In genomic region chr7:2431260-2431867, GRCh38 we compare ENCODE assay signal across 8 cellular contexts. TPM values are rescaled to one million over a fixed set of nuclear protein-coding genes. Genes with fewer than 3 reads are reported as not detected.
A peak's percentile ranks its signal among the peaks of the same experiment; 100 is the strongest.
DNase-seq lines count a peak whose midpoint lies in the region; ATAC-seq and TF ChIP-seq lines count a peak whose summit lies in the region.

No MANE protein-coding gene starts in this region.

- intact Hi-C loops in Right ventricle myocardium inferior (cut with DNase I), result no loop called here
- intact Hi-C loops in left ventricle myocardium inferior (cut with micrococcal nuclease), result no loop called here

- H3K36me3 ChIP-seq in left ventricle myocardium inferior, result peaks cover 36% of the 10 kb centered on the region

- CTCF ChIA-PET in WTC11 (lab: Charles Lee), result interaction anchor here (0.5 to 2.3 kb wide), 39 partner anchors 9 to 356 kb away, joined by 3 to 35 read pairs (median 4); partner anchors contain the start of genes BRAT1 and CHST12

- H3K4me1 Mint-ChIP-seq in WTC11, result no peaks in the 10 kb centered on the region

- ATAC-seq in Right ventricle myocardium inferior (no peak), WTC11 (peak; percentile 97)
- peak; percentile 49 for ATAC-seq in stimulated activated naive CD8-positive, alpha-beta T cell treated with anti-CD3 and anti-CD28 coated beads, Interleukin-15, Interleukin-2, amounts not matched to agents 100 U/mL and 50 U/mL, for 24 hours

- H3K36me3 Mint-ChIP-seq in WTC11, result peaks cover 12% of the 10 kb centered on the region

- DNase-seq in Right ventricle myocardium inferior (ENCODE audit: missing footprints) (peak; percentile 26), left ventricle myocardium inferior (no peak), WTC11 (ENCODE audit: low spot score) (peak; percentile 66), fibroblast of mammary gland (ENCODE audit: low read depth) (no peak), NCI-H128 (lab: John Stamatoyannopoulos, UW; ENCODE audit: unreplicated experiment) (no peak), occipital lobe (lab: John Stamatoyannopoulos, UW) (no peak), hepatic stellate cell (ENCODE audit: low spot score) (no peak)
- peak; percentile 61 for DNase-seq in stimulated activated naive CD8-positive, alpha-beta T cell treated with anti-CD3 and anti-CD28 coated beads, Interleukin-15, Interleukin-2, amounts not matched to agents 100 U/mL and 50 U/mL, for 24 hours

- H3K9me3 ChIP-seq in left ventricle myocardium inferior (replicated peaks), result peaks cover 16% of the 10 kb centered on the region

- H3K4me3 ChIP-seq in left ventricle myocardium inferior (no peak overlapping the region), fibroblast of mammary gland (ENCODE audit: control insufficient read depth, low read depth, low read length) (no peak overlapping the region)

- no peak overlapping the region for H3K4me3 Mint-ChIP-seq in WTC11

- H3K4me1 ChIP-seq in left ventricle myocardium inferior, result peaks cover 11% of the 10 kb centered on the region

- H3K27me3 ChIP-seq in left ventricle myocardium inferior (ENCODE audit: low read depth), result no peaks in the 10 kb centered on the region

- peaks cover 14% of the 10 kb centered on the region for H3K9me3 Mint-ChIP-seq in WTC11

- POLR2A ChIA-PET in WTC11 (lab: Charles Lee), result no interaction called here

- TF ChIP-seq CTCF in left ventricle myocardium inferior (IDR thresholded peaks at IDR 0.05; ENCODE audit: borderline replicate concordance), result no peak
- peak; percentile 74 for TF ChIP-seq CTCF in WTC11 (IDR thresholded peaks at IDR 0.05)
- TF ChIP-seq CTCF in fibroblast of mammary gland (conservative IDR thresholded peaks at IDR 0.05; ENCODE audit: control insufficient read depth, insufficient read depth, low read depth, low read length), result peak; percentile 65

- H3K27ac ChIP-seq in left ventricle myocardium inferior (replicated peaks), result no peak overlapping the region

- H3K27ac Mint-ChIP-seq in WTC11, result no peak overlapping the region

- no peaks in the 10 kb centered on the region for H3K27me3 Mint-ChIP-seq in WTC11 (ENCODE audit: low read depth)

TF ChIP-seq in WTC11, 78 proteins besides CTCF, POLR2A, EP300 and RAD21:
- TF ChIP-seq, protein P1, sequence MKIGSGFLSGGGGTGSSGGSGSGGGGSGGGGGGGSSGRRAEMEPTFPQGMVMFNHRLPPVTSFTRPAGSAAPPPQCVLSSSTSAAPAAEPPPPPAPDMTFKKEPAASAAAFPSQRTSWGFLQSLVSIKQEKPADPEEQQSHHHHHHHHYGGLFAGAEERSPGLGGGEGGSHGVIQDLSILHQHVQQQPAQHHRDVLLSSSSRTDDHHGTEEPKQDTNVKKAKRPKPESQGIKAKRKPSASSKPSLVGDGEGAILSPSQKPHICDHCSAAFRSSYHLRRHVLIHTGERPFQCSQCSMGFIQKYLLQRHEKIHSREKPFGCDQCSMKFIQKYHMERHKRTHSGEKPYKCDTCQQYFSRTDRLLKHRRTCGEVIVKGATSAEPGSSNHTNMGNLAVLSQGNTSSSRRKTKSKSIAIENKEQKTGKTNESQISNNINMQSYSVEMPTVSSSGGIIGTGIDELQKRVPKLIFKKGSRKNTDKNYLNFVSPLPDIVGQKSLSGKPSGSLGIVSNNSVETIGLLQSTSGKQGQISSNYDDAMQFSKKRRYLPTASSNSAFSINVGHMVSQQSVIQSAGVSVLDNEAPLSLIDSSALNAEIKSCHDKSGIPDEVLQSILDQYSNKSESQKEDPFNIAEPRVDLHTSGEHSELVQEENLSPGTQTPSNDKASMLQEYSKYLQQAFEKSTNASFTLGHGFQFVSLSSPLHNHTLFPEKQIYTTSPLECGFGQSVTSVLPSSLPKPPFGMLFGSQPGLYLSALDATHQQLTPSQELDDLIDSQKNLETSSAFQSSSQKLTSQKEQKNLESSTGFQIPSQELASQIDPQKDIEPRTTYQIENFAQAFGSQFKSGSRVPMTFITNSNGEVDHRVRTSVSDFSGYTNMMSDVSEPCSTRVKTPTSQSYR (CRISPR knock-in tag; IDR thresholded peaks at IDR 0.05), result no peak
- TF ChIP-seq ZBTB43 (CRISPR knock-in tag; IDR thresholded peaks at IDR 0.05) (no peak), ZNF219 (CRISPR knock-in tag; IDR thresholded peaks at IDR 0.05; ENCODE audit: borderline replicate concordance) (no peak)

RNA-seq across cellular contexts. Expression of gene CHST12, which starts 28.0 kb away (rescaled TPM):
- total RNA-seq in Right ventricle myocardium inferior (13.5 TPM), left ventricle myocardium inferior (15.3 TPM), WTC11 (2021) (18.3 to 21.7 TPM (median 20.7 TPM) in 3 replicates), occipital lobe (1.9 TPM)

RNA-seq across cellular contexts. Expression of gene GRIFIN, which starts 44.8 kb away (rescaled TPM):
- total RNA-seq in Right ventricle myocardium inferior, result not detected
- not detected for total RNA-seq in left ventricle myocardium inferior
- total RNA-seq in WTC11 (2021), result not detected in 3 replicates
- not detected for total RNA-seq in occipital lobe

Comparison
In these comparisons a context has a peak if more than half of its experiments do, and no peak if none do; other contexts are left out.
1. DNase-seq: peak in Right ventricle myocardium inferior (single experiment), WTC11 (single experiment) and stimulated activated naive CD8-positive, alpha-beta T cell treated with anti-CD3 and anti-CD28 coated beads, Interleukin-15, Interleukin-2, amounts not matched to agents 100 U/mL and 50 U/mL, for 24 hours (single experiment); none in left ventricle myocardium inferior (single experiment), fibroblast of mammary gland (single experiment), NCI-H128 (single experiment), occipital lobe (single experiment) and hepatic stellate cell (single experiment).